14 cellular contexts compared by ENCODE assay signal in the genomic region with DNA sequence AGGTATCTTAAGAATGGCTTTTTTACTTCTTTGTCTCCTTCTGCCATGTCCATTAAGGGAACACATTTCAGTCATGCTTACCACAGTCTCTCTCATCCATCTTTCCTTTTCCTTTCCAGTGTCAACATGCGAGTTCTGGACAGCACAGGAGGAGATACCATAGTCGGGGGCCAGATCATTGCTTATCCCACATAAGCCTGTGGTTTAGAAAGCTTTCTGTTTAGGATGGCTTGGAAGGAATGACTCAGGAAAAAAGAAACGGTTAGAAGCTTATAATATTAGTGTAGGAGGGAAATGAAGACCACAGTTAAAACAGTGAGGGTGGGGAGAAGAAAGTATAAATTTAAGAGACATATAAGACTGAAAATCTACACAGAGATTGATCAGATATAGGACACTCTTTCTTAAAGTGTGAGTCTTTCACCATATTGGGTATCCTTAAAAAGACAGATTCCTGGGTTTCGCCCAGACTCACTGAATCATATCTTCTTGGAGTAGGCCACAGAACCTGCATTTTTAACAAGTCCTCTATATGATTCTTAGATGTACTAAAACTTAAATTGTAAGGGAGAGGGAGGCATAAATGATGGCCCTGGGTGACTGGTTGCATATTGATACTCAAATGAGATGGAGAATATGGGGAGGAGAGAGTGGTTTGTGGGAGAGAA. TPM values are rescaled to one million over a fixed set of nuclear protein-coding genes. Genes with fewer than 3 reads are reported as not detected.
DNase-seq lines count a peak whose midpoint lies in the region; ATAC-seq and TF ChIP-seq lines count a peak whose summit lies in the region.
"Had no signal": no experiment of that assay in that cellular context is flagged by ENCODE, and none has a peak within 500 bp of the region (broad histone marks: within the 10 kb centered on the region; RNA-seq: fewer than 3 reads in every experiment).

No MANE protein-coding gene starts in this region.

- no peaks in the 10 kb centered on the region for H3K27me3 ChIP-seq in CD8-positive, alpha-beta T cell (ENCODE audit: insufficient read depth, low read length)
- H3K27me3 ChIP-seq: neutrophil had no signal

- peak overlapping the region; percentile 89 for H3K27ac Mint-ChIP-seq in HFFc6
- peak overlapping the region; percentile 85 for H3K27ac Mint-ChIP-seq in mesothelial cell of epicardium
- H3K27ac Mint-ChIP-seq in CD8-positive, alpha-beta T cell: no peak overlapping the region

- H3K27ac ChIP-seq in CD8-positive, alpha-beta T cell (ENCODE audit: low read depth, low read length): no peak overlapping the region
- H3K27ac ChIP-seq: neutrophil, WERI-Rb-1 had no signal

- peaks cover 22% of the 10 kb centered on the region for H3K36me3 Mint-ChIP-seq in HFFc6 (ENCODE audit: low read depth)
- peaks cover 2% of the 10 kb centered on the region for H3K36me3 Mint-ChIP-seq in mesothelial cell of epicardium
- H3K36me3 Mint-ChIP-seq in CD8-positive, alpha-beta T cell: no peaks in the 10 kb centered on the region

- no peaks in the 10 kb centered on the region for H3K9me3 ChIP-seq in CD8-positive, alpha-beta T cell (ENCODE audit: low read length)
- H3K9me3 ChIP-seq: neutrophil had no signal

- H3K36me3 ChIP-seq in CD8-positive, alpha-beta T cell (ENCODE audit: insufficient read depth, low read length): no peaks in the 10 kb centered on the region
- H3K36me3 ChIP-seq: neutrophil, WERI-Rb-1 had no signal

- peak overlapping the region; percentile 65 for H3K4me3 Mint-ChIP-seq in HFFc6
- H3K4me3 Mint-ChIP-seq in mesothelial cell of epicardium: no peak overlapping the region
- no peak overlapping the region for H3K4me3 Mint-ChIP-seq in CD8-positive, alpha-beta T cell

- TF ChIP-seq CTCF in HFFc6 (IDR thresholded peaks at IDR 0.05): no peak
- TF ChIP-seq CTCF in mesothelial cell of epicardium (IDR thresholded peaks at IDR 0.05; ENCODE audit: unreplicated experiment): no peak
- no peak for TF ChIP-seq CTCF in CD8-positive, alpha-beta T cell (IDR thresholded peaks at IDR 0.05)

- no peaks in the 10 kb centered on the region for H3K9me3 Mint-ChIP-seq in HFFc6
- H3K9me3 Mint-ChIP-seq in mesothelial cell of epicardium: no peaks in the 10 kb centered on the region
- H3K9me3 Mint-ChIP-seq in CD8-positive, alpha-beta T cell: no peaks in the 10 kb centered on the region

- DNase-seq in AG08395 (ENCODE audit: low spot score) (peak; percentile 21), HFFc6 (peak; percentile 49), astrocyte of the hippocampus (ENCODE audit: low read depth, low spot score) (peak; percentile 57), mesothelial cell of epicardium (ENCODE audit: low spot score in 2 of 2, unreplicated experiment in 2 of 2) (no peak)
- DNase-seq in CD8-positive, alpha-beta T cell: no peak
- DNase-seq: amygdala; DND-41; effector CD8-positive, alpha-beta T cell; NCI-H82; WERI-Rb-1 had no signal

- ATAC-seq in HG02840 (IDR thresholded peaks at IDR 0.05; ENCODE audit: low FRiP score, unreplicated experiment) (no peak), GM19397 (IDR thresholded peaks at IDR 0.05; ENCODE audit: unreplicated experiment) (no peak), GM18519 (IDR thresholded peaks at IDR 0.05; ENCODE audit: low FRiP score, unreplicated experiment) (no peak)
- no peak for ATAC-seq in CD8-positive, alpha-beta T cell

- POLR2A ChIA-PET in CD8-positive, alpha-beta T cell (lab: Charles Lee): no interaction called here

- no peaks in the 10 kb centered on the region for H3K4me1 ChIP-seq in CD8-positive, alpha-beta T cell (ENCODE audit: insufficient read depth, low read length)

- intact Hi-C loops in CD8-positive, alpha-beta T cell (cut with DNase I, micrococcal nuclease): no loop called here

- no peak overlapping the region for H3K4me3 ChIP-seq in CD8-positive, alpha-beta T cell (ENCODE audit: low read depth, low read length)

- H3K4me1 Mint-ChIP-seq in HFFc6 (ENCODE audit: low read depth) (peaks cover 88% of the 10 kb centered on the region), mesothelial cell of epicardium (peaks cover 74% of the 10 kb centered on the region)
- H3K4me1 Mint-ChIP-seq in CD8-positive, alpha-beta T cell (ENCODE audit: low read depth): no peaks in the 10 kb centered on the region

- CTCF ChIA-PET in CD8-positive, alpha-beta T cell (lab: Charles Lee): no interaction called here

- H3K27me3 Mint-ChIP-seq in HFFc6 (ENCODE audit: insufficient read depth): no peaks in the 10 kb centered on the region; the same call in 1 of the 2 replicates
- H3K27me3 Mint-ChIP-seq in mesothelial cell of epicardium (ENCODE audit: low read depth): no peaks in the 10 kb centered on the region
- H3K27me3 Mint-ChIP-seq in CD8-positive, alpha-beta T cell (ENCODE audit: low read depth): no peaks in the 10 kb centered on the region

RNA-seq across cellular contexts. Expression of gene DSE, which starts 36.1 kb away (rescaled TPM):
- 100 to 1,000 TPM in 3 of 6 experiments, 10 to 100 TPM in 3; 86.7 to 110 (median 94.9) TPM for total RNA-seq in HFFc6 (2021; fragmentation: NEBNext Ultra II Directional; extraction: Animal tissue kit (Norgen Biotek cat#: 25700))
- total RNA-seq in mesothelial cell of epicardium: 69.6 to 73.3 TPM (median 70.7 TPM) in 3 replicates
- total RNA-seq in CD8-positive, alpha-beta T cell: 10 to 100 TPM; 14.3 to 16.7 TPM

RNA-seq across cellular contexts. Expression of gene CALHM6, which starts 54.4 kb away (rescaled TPM):
- 1 to 10 TPM in 2 of 6 experiments, under 1 TPM in 2, not detected in 2; 0.31 to 2.1 (median 1.0) TPM for total RNA-seq in HFFc6 (2021; fragmentation: NEBNext Ultra II Directional; extraction: Animal tissue kit (Norgen Biotek cat#: 25700))
- total RNA-seq in mesothelial cell of epicardium: 2.2 to 2.4 TPM (median 2.4 TPM) in 3 replicates
- total RNA-seq in CD8-positive, alpha-beta T cell: 1 to 10 TPM; 2.9 to 3.4 TPM

Comparison
In these comparisons a context has a peak if more than half of its experiments do, and no peak if none do; other contexts are left out.
1. DNase-seq: peak in AG08395 (single experiment), HFFc6 (single experiment) and astrocyte of the hippocampus (single experiment); none in mesothelial cell of epicardium (0 of 2) and CD8-positive, alpha-beta T cell (0 of 7).